Comparison of ENCODE assay signal across 8 cellular contexts in the genomic region with DNA sequence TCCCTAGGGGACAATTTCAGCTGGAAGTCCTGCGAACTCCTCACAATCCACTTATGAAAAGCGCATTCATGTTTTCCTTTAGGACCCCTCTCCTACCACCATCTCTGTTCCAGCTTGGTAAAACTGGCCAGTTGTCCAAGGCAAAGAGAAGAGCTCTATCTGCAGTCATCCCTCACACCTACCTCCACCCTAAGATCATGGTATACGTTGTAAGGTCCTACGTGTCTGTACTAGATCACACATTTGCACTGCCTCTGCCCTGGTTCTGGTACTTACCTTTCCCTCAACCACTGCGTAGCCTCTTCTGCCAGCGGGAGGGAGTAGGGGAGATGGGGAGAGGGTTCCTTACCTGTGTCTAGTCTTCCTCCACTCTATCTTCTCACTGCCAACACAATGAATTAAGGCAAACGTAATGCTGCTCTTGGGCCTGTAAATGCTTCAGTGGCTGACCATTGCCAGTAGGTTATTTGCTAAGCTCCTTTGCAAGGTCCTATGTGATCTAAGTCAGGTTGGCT. TPM values are rescaled to one million over a fixed set of nuclear protein-coding genes. Genes with fewer than 3 reads are reported as not detected.
DNase-seq lines count a peak whose midpoint lies in the region; ATAC-seq and TF ChIP-seq lines count a peak whose summit lies in the region.

No MANE protein-coding gene starts in this region.

- DNase-seq in GM12865 (ENCODE audit: low read depth) (peak; percentile 6), PC-9 (peak in 1 of 2 experiments; percentile 1), natural killer cell (no peak), SKM-1 (lab: John Stamatoyannopoulos, UW; ENCODE audit: unreplicated experiment) (no peak)
- no peak for DNase-seq in effector memory CD8-positive, alpha-beta T cell

- peak overlapping the region; percentile 89 for H2AFZ ChIP-seq in PC-9

- H3K27ac ChIP-seq in PC-9: peak overlapping the region; percentile 73

- peaks cover 0 to 5% of the 10 kb centered on the region in 2 donors for H3K27me3 Mint-ChIP-seq in effector memory CD8-positive, alpha-beta T cell
- peaks cover 0 to 4% of the 10 kb centered on the region in 2 donors for H3K27me3 Mint-ChIP-seq in natural killer cell (ENCODE audit: low read depth in 2 of 2)

- peak overlapping the region; percentile 80 for H3K4me3 ChIP-seq in GM12865 (ENCODE audit: low read depth, low read length)
- peak overlapping the region; percentile 74 for H3K4me3 ChIP-seq in PC-9

- intact Hi-C loops in PC-9 (cut with micrococcal nuclease; ENCODE audit: unreplicated experiment): loop anchor here (1.0 to 10.0 kb wide), 4 partner anchors 48 to 806 kb away; partner anchors contain the start of genes ABCB10, CCSAP, TAF5L and URB2
- intact Hi-C loops in natural killer cell (cut with micrococcal nuclease): loop anchor here (1.0 to 5.0 kb wide), 3 partner anchors 28 to 238 kb away; partner anchors contain the start of genes ABCB10 and RAB4A

- H3K4me2 ChIP-seq in PC-9: peak overlapping the region; percentile 90

- H3K9me3 ChIP-seq in PC-9 (ENCODE audit: insufficient read depth, low read depth): no peaks in the 10 kb centered on the region

- peaks cover 26% of the 10 kb centered on the region for H3K79me2 ChIP-seq in PC-9 (ENCODE audit: low read depth)

- no peaks in the 10 kb centered on the region for H4K20me1 ChIP-seq in PC-9 (ENCODE audit: insufficient read depth)

- peaks cover 21 to 27% of the 10 kb centered on the region in 2 donors for H3K4me1 Mint-ChIP-seq in effector memory CD8-positive, alpha-beta T cell (ENCODE audit: low read depth in 2 of 2)
- H3K4me1 Mint-ChIP-seq in natural killer cell: peaks cover 20 to 25% of the 10 kb centered on the region in 2 donors

- TF ChIP-seq CTCF in GM12865 (IDR thresholded peaks at IDR 0.05; ENCODE audit: insufficient read depth, low read depth, low read length, missing control alignments) (no peak), PC-9 (conservative IDR thresholded peaks at IDR 0.05) (no peak), natural killer cell (IDR thresholded peaks at IDR 0.05) (no peak)

- peak overlapping the region; percentile 88 to 89 for H3K4me3 Mint-ChIP-seq in effector memory CD8-positive, alpha-beta T cell
- H3K4me3 Mint-ChIP-seq in natural killer cell: peak overlapping the region; percentile 92

- H3K36me3 ChIP-seq in PC-9 (ENCODE audit: low read depth): no peaks in the 10 kb centered on the region

- TSS peak; percentile 98 for BruUV-seq in PC-9 (replicated peaks; lab: Mats Ljungman, UMichigan)

- CTCF ChIA-PET in PC-9 (lab: Charles Lee): interaction anchor here (0.5 kb wide), 1 partner anchor 896 kb away, joined by 8 read pairs; no protein-coding TSS in a partner anchor

- no peaks in the 10 kb centered on the region for H3K9me2 ChIP-seq in PC-9 (ENCODE audit: insufficient read depth)

- no peaks in the 10 kb centered on the region for H3K27me3 ChIP-seq in PC-9 (ENCODE audit: insufficient read depth, low read depth)

- H3K27ac Mint-ChIP-seq in effector memory CD8-positive, alpha-beta T cell: peak overlapping the region; percentile 96 to 97
- H3K27ac Mint-ChIP-seq in natural killer cell: peak overlapping the region; percentile 96

- no peaks in the 10 kb centered on the region for H3F3A ChIP-seq in PC-9 (ENCODE audit: insufficient read depth, low read depth)

- peaks cover 11% of the 10 kb centered on the region for H3K4me1 ChIP-seq in PC-9 (replicated peaks; ENCODE audit: insufficient read depth)

- H3K36me3 Mint-ChIP-seq in effector memory CD8-positive, alpha-beta T cell (ENCODE audit: insufficient read depth): peaks cover 30% of the 10 kb centered on the region
- no peaks in the 10 kb centered on the region for H3K36me3 Mint-ChIP-seq in natural killer cell

- ATAC-seq in effector memory CD8-positive, alpha-beta T cell (replicated peaks): no peak
- no peak for ATAC-seq in natural killer cell
- ATAC-seq in HG02852 (IDR thresholded peaks at IDR 0.05; ENCODE audit: unreplicated experiment): no peak
- no peak for ATAC-seq in activated CD4-positive, CD25-positive, alpha-beta regulatory T cell treated with anti-CD3 and anti-CD28 coated beads, Interleukin-2, amount 50 U/mL, for 24 hours
- no peak for ATAC-seq in GM18873 (IDR thresholded peaks at IDR 0.05; ENCODE audit: low FRiP score, unreplicated experiment)

- POLR2A ChIA-PET in PC-9 (lab: Charles Lee; ENCODE audit: unreplicated experiment): interaction anchor here (0.6 kb wide), 1 partner anchor 1829 kb away, joined by 3 read pairs; the partner anchor contains the start of gene SPRTN

- H3K9me3 Mint-ChIP-seq in effector memory CD8-positive, alpha-beta T cell: no peaks in the 10 kb centered on the region
- no peaks in the 10 kb centered on the region for H3K9me3 Mint-ChIP-seq in natural killer cell

RNA-seq across cellular contexts. Expression of gene NUP133, which starts 0.7 kb away (rescaled TPM):
- 38.5 and 42.9 TPM in 2 replicates for total RNA-seq in PC-9 (2021)
- 10 to 100 TPM; 34.5 to 40.1 (median 38.4) TPM for total RNA-seq in natural killer cell

RNA-seq across cellular contexts. Expression of gene ABCB10, which starts 49.6 kb away (rescaled TPM):
- total RNA-seq in PC-9 (2021) (9.4 and 12.1 TPM in 2 replicates), natural killer cell (10 to 100 TPM; 22.0 to 23.3 (median 22.0) TPM)
